Comparison of ENCODE assay signal across 34 cellular contexts in the genomic region with DNA sequence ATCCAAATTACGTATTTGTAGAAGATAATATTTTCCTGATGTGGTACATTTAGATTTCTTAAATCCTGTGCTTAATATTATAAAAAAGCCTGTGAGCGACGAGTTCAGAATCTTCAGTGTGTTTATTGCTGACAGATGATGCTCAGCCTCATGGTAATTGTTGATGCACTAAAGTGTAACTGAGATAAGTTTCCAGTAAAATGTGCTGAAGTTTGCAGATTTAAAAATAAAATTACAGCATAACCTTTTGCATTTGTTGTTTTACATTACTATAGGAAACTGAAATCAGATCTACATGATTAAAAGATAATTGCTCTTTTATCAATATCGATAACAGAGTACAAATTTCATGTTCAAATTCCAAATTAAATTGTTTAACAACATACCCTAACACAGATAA.
"Had no signal": no experiment of that assay in that cellular context is flagged by ENCODE, and none has a peak within 500 bp of the region (broad histone marks: within the 10 kb centered on the region; RNA-seq: fewer than 3 reads in every experiment).

No MANE protein-coding gene starts in this region.

- H3K9me3 ChIP-seq: adrenal gland, ascending aorta, body of pancreas, breast epithelium had no signal

- ATAC-seq: activated naive CD4-positive, alpha-beta T cell treated with anti-CD3 and anti-CD28 coated beads, Interleukin-2, amount 50 U/mL, for 72 hours; activated naive CD8-positive, alpha-beta T cell treated with anti-CD3 and anti-CD28 coated beads, Interleukin-2, amount 50 U/mL, for 24 hours; activated T-cell treated with anti-CD3 and anti-CD28 coated beads, Interleukin-2, amount 50 U/mL, for 4 hours; activated T-cell treated with anti-CD3 and anti-CD28 coated beads, Interleukin-2, amount 50 U/mL, for 72 hours; activated T-helper 17 cell treated with anti-CD3 and anti-CD28 coated beads, Interleukin-2, amount 50 U/mL, for 72 hours; body of pancreas had no signal

- H3K4me1 ChIP-seq: adrenal gland, ascending aorta, body of pancreas, breast epithelium had no signal

- DNase-seq: activated effector memory CD4-positive, alpha-beta T cell treated with anti-CD3 and anti-CD28 coated beads, Interleukin-2, amount 50 U/mL, for 16 hours; activated effector memory CD4-positive, alpha-beta T cell treated with Interleukin-2 at 50 U/mL for 16 hours; activated gamma-delta T cell; activated gamma-delta T cell treated with Interleukin-2 at 50 U/mL for 16 hours; activated naive CD4-positive, alpha-beta T cell; activated naive CD4-positive, alpha-beta T cell treated with anti-CD3 and anti-CD28 coated beads for 36 hours; activated naive CD4-positive, alpha-beta T cell treated with anti-CD3 and anti-CD28 coated beads, Interleukin-2, amount 10 ng/mL, durations not matched to agents 7 days and 5 days; activated naive CD4-positive, alpha-beta T cell treated with anti-CD3 and anti-CD28 coated beads, Interleukin-2, amount 50 U/mL, for 16 hours; activated naive CD4-positive, alpha-beta T cell treated with Interleukin-2 at 50 U/mL for 16 hours; activated naive CD8-positive, alpha-beta T cell treated with anti-CD3 and anti-CD28 coated beads for 36 hours; activated naive CD8-positive, alpha-beta T cell treated with anti-CD3 and anti-CD28 coated beads, Interleukin-2, amount 10 ng/mL, durations not matched to agents 7 days and 5 days; activated naive CD8-positive, alpha-beta T cell treated with anti-CD3 and anti-CD28 coated beads, Interleukin-2, amount 50 U/mL, for 24 hours; activated T-cell treated with anti-CD3 and anti-CD28 coated beads, Interleukin-2, amount 50 U/mL, for 1 hour; activated T-cell treated with anti-CD3 and anti-CD28 coated beads, Interleukin-2, amount 50 U/mL, for 24 hours; activated T-cell treated with anti-CD3 and anti-CD28 coated beads, Interleukin-2, amount 50 U/mL, for 4 hours; activated T-cell treated with anti-CD3 and anti-CD28 coated beads, Interleukin-2, amount 50 U/mL, for 48 hours; activated T-cell treated with anti-CD3 and anti-CD28 coated beads, Interleukin-2, amount 50 U/mL, for 72 hours; adrenal gland; amniotic stem cell; amygdala; anterior cingulate cortex; aorta; body of pancreas; brain microvascular endothelial cell; caudate nucleus; central memory CD4-positive, alpha-beta T cell; cerebellar nuclear complex had no signal

- H3K27me3 ChIP-seq: adrenal gland, ascending aorta, brain microvascular endothelial cell, breast epithelium, cardiac muscle cell had no signal

- H3K27ac ChIP-seq: adrenal gland, ascending aorta, body of pancreas, brain microvascular endothelial cell, breast epithelium, cardiac muscle cell had no signal

- FAIRE-seq: astrocyte, bronchial epithelial cell had no signal

- H3K36me3 ChIP-seq: adrenal gland, ascending aorta, brain microvascular endothelial cell, breast epithelium, cardiac muscle cell had no signal

- H3K4me3 ChIP-seq: adrenal gland, ascending aorta, body of pancreas, breast epithelium, cardiac muscle cell had no signal
